31 cellular contexts compared by ENCODE assay signal in genomic region chr5:54150841-54151240, GRCh38.
"Had no signal": no experiment of that assay in that cellular context is flagged by ENCODE, and none has a peak within 500 bp of the region (broad histone marks: within the 10 kb centered on the region; RNA-seq: fewer than 3 reads in every experiment).

No MANE protein-coding gene starts in this region.

- FAIRE-seq: colon had no signal

- H3K4me3 ChIP-seq: ascending aorta, breast epithelium, esophagus muscularis mucosa, gastrocnemius medialis, heart right ventricle had no signal

- H3K4me3 Mint-ChIP-seq: activated CD4-positive, alpha-beta memory T cell treated with anti-CD3 and anti-CD28 coated beads for 36 hours; activated CD4-positive, alpha-beta T cell treated with anti-CD3 and anti-CD28 coated beads for 36 hours; activated CD4-positive, alpha-beta T cell treated with anti-CD3 and anti-CD28 coated beads, Interleukin-2, amount 10 ng/mL, durations not matched to agents 24 days and 14 days; activated CD8-positive, alpha-beta memory T cell treated with anti-CD3 and anti-CD28 coated beads, Interleukin-2, amount 10 ng/mL, durations not matched to agents 7 days and 5 days; activated CD8-positive, alpha-beta T cell treated with anti-CD3 and anti-CD28 coated beads, Interleukin-2, amount 10 ng/mL, durations not matched to agents 7 days and 5 days; activated naive CD4-positive, alpha-beta T cell treated with anti-CD3 and anti-CD28 coated beads, Interleukin-2, amount 10 ng/mL, durations not matched to agents 7 days and 5 days; activated naive CD8-positive, alpha-beta T cell treated with anti-CD3 and anti-CD28 coated beads, Interleukin-2, amount 10 ng/mL, durations not matched to agents 7 days and 5 days; activated T-cell treated with anti-CD3 and anti-CD28 coated beads, Interleukin-2, amount 50 U/mL, for 24 hours; activated T-cell treated with anti-CD3 and anti-CD28 coated beads, Interleukin-2, amount 50 U/mL, for 72 hours; brain; effector memory CD8-positive, alpha-beta T cell had no signal

- H3K27me3 ChIP-seq: ascending aorta, breast epithelium, esophagus muscularis mucosa, foreskin keratinocyte, gastrocnemius medialis, heart right ventricle had no signal

- ATAC-seq: activated CD4-positive, alpha-beta T cell treated with anti-CD3 and anti-CD28 coated beads for 36 hours; activated CD8-positive, alpha-beta memory T cell treated with anti-CD3 and anti-CD28 coated beads, Interleukin-2, amount 10 ng/mL, durations not matched to agents 7 days and 5 days; activated CD8-positive, alpha-beta T cell treated with anti-CD3 and anti-CD28 coated beads, Interleukin-2, amount 10 ng/mL, durations not matched to agents 7 days and 5 days; activated naive CD4-positive, alpha-beta T cell treated with anti-CD3 and anti-CD28 coated beads, Interleukin-2, amount 50 U/mL, for 72 hours; activated T-cell treated with anti-CD3 and anti-CD28 coated beads, Interleukin-2, amount 50 U/mL, for 72 hours; effector memory CD8-positive, alpha-beta T cell; foreskin keratinocyte; gastrocnemius medialis; heart right ventricle had no signal

- H3K27ac Mint-ChIP-seq: activated CD4-positive, alpha-beta memory T cell treated with anti-CD3 and anti-CD28 coated beads for 36 hours; activated CD4-positive, alpha-beta T cell treated with anti-CD3 and anti-CD28 coated beads for 36 hours; activated CD4-positive, alpha-beta T cell treated with anti-CD3 and anti-CD28 coated beads, Interleukin-2, amount 10 ng/mL, durations not matched to agents 24 days and 14 days; activated CD8-positive, alpha-beta memory T cell treated with anti-CD3 and anti-CD28 coated beads, Interleukin-2, amount 10 ng/mL, durations not matched to agents 7 days and 5 days; activated CD8-positive, alpha-beta T cell treated with anti-CD3 and anti-CD28 coated beads, Interleukin-2, amount 10 ng/mL, durations not matched to agents 7 days and 5 days; activated naive CD4-positive, alpha-beta T cell treated with anti-CD3 and anti-CD28 coated beads, Interleukin-2, amount 10 ng/mL, durations not matched to agents 7 days and 5 days; activated naive CD4-positive, alpha-beta T cell treated with anti-CD3 and anti-CD28 coated beads, Interleukin-2, amount 50 U/mL, for 72 hours; activated naive CD8-positive, alpha-beta T cell treated with anti-CD3 and anti-CD28 coated beads, Interleukin-2, amount 10 ng/mL, durations not matched to agents 7 days and 5 days; activated T-cell treated with anti-CD3 and anti-CD28 coated beads, Interleukin-2, amount 50 U/mL, for 24 hours; activated T-cell treated with anti-CD3 and anti-CD28 coated beads, Interleukin-2, amount 50 U/mL, for 72 hours; brain had no signal

- H3K4me1 ChIP-seq: breast epithelium, foreskin keratinocyte had no signal

- H3K27ac ChIP-seq: ascending aorta, breast epithelium, esophagus muscularis mucosa, foreskin keratinocyte, gastrocnemius medialis, heart right ventricle had no signal

- DNase-seq: activated CD4-positive, alpha-beta memory T cell treated with anti-CD3 and anti-CD28 coated beads for 36 hours; activated CD4-positive, alpha-beta T cell treated with anti-CD3 and anti-CD28 coated beads for 36 hours; activated CD4-positive, alpha-beta T cell treated with anti-CD3 and anti-CD28 coated beads, Interleukin-2, amount 10 ng/mL, durations not matched to agents 24 days and 14 days; activated CD4-positive, CD25-positive, alpha-beta regulatory T cell; activated CD4-positive, CD25-positive, alpha-beta regulatory T cell treated with anti-CD3 and anti-CD28 coated beads, Interleukin-2, amount 50 U/mL, for 72 hours; activated CD8-positive, alpha-beta memory T cell treated with anti-CD3 and anti-CD28 coated beads, Interleukin-2, amount 10 ng/mL, durations not matched to agents 7 days and 5 days; activated CD8-positive, alpha-beta memory T cell treated with anti-CD3 and anti-CD28 coated beads, Interleukin-2, amount 50 U/mL, for 4 hours; activated CD8-positive, alpha-beta T cell treated with anti-CD3 and anti-CD28 coated beads, Interleukin-2, amount 10 ng/mL, durations not matched to agents 7 days and 5 days; activated gamma-delta T cell; activated naive CD4-positive, alpha-beta T cell; activated naive CD4-positive, alpha-beta T cell treated with anti-CD3 and anti-CD28 coated beads, Interleukin-2, amount 10 ng/mL, durations not matched to agents 7 days and 5 days; activated naive CD8-positive, alpha-beta T cell treated with anti-CD3 and anti-CD28 coated beads, Interleukin-2, amount 10 ng/mL, durations not matched to agents 7 days and 5 days; activated T-cell treated with anti-CD3 and anti-CD28 coated beads for 4 hours; activated T-cell treated with anti-CD3 and anti-CD28 coated beads, Interleukin-2, amount 50 U/mL, for 24 hours; activated T-cell treated with anti-CD3 and anti-CD28 coated beads, Interleukin-2, amount 50 U/mL, for 72 hours; caudate nucleus; cortex of kidney; dermis blood vessel endothelial cell; effector CD4-positive, alpha-beta T cell; effector memory CD8-positive, alpha-beta T cell; erythroblast; foreskin keratinocyte; gastrocnemius medialis; heart right ventricle; T-helper 2 cell had no signal

- H3K9me3 Mint-ChIP-seq: activated CD4-positive, alpha-beta memory T cell treated with anti-CD3 and anti-CD28 coated beads for 36 hours; activated CD4-positive, alpha-beta T cell treated with anti-CD3 and anti-CD28 coated beads, Interleukin-2, amount 10 ng/mL, durations not matched to agents 24 days and 14 days; activated naive CD4-positive, alpha-beta T cell treated with anti-CD3 and anti-CD28 coated beads, Interleukin-2, amount 10 ng/mL, durations not matched to agents 7 days and 5 days; activated naive CD4-positive, alpha-beta T cell treated with anti-CD3 and anti-CD28 coated beads, Interleukin-2, amount 50 U/mL, for 72 hours; activated naive CD8-positive, alpha-beta T cell treated with anti-CD3 and anti-CD28 coated beads, Interleukin-2, amount 10 ng/mL, durations not matched to agents 7 days and 5 days; activated T-cell treated with anti-CD3 and anti-CD28 coated beads, Interleukin-2, amount 50 U/mL, for 24 hours; activated T-cell treated with anti-CD3 and anti-CD28 coated beads, Interleukin-2, amount 50 U/mL, for 72 hours; brain; effector memory CD8-positive, alpha-beta T cell had no signal

- H3K27me3 Mint-ChIP-seq: activated CD4-positive, alpha-beta memory T cell treated with anti-CD3 and anti-CD28 coated beads for 36 hours; activated CD4-positive, alpha-beta T cell treated with anti-CD3 and anti-CD28 coated beads for 36 hours; activated CD4-positive, alpha-beta T cell treated with anti-CD3 and anti-CD28 coated beads, Interleukin-2, amount 10 ng/mL, durations not matched to agents 24 days and 14 days; activated CD8-positive, alpha-beta memory T cell treated with anti-CD3 and anti-CD28 coated beads, Interleukin-2, amount 10 ng/mL, durations not matched to agents 7 days and 5 days; activated naive CD4-positive, alpha-beta T cell treated with anti-CD3 and anti-CD28 coated beads, Interleukin-2, amount 10 ng/mL, durations not matched to agents 7 days and 5 days; activated naive CD8-positive, alpha-beta T cell treated with anti-CD3 and anti-CD28 coated beads, Interleukin-2, amount 10 ng/mL, durations not matched to agents 7 days and 5 days; activated T-cell treated with anti-CD3 and anti-CD28 coated beads, Interleukin-2, amount 50 U/mL, for 24 hours; brain; effector memory CD8-positive, alpha-beta T cell had no signal

- H3K9me3 ChIP-seq: ascending aorta, breast epithelium, esophagus muscularis mucosa, gastrocnemius medialis, heart right ventricle had no signal

- H3K36me3 ChIP-seq: ascending aorta, breast epithelium, esophagus muscularis mucosa, gastrocnemius medialis had no signal

- H3K4me1 Mint-ChIP-seq: activated CD4-positive, alpha-beta T cell treated with anti-CD3 and anti-CD28 coated beads for 36 hours; activated CD4-positive, alpha-beta T cell treated with anti-CD3 and anti-CD28 coated beads, Interleukin-2, amount 10 ng/mL, durations not matched to agents 24 days and 14 days; activated CD8-positive, alpha-beta memory T cell treated with anti-CD3 and anti-CD28 coated beads, Interleukin-2, amount 10 ng/mL, durations not matched to agents 7 days and 5 days; activated naive CD4-positive, alpha-beta T cell treated with anti-CD3 and anti-CD28 coated beads, Interleukin-2, amount 10 ng/mL, durations not matched to agents 7 days and 5 days; activated naive CD8-positive, alpha-beta T cell treated with anti-CD3 and anti-CD28 coated beads, Interleukin-2, amount 10 ng/mL, durations not matched to agents 7 days and 5 days had no signal
